ENCODE assay signal across 21 cellular contexts in genomic region chr21:31041295-31042079, GRCh38. TPM values are rescaled to one million over a fixed set of nuclear protein-coding genes. Genes with fewer than 3 reads are reported as not detected.
DNase-seq lines count a peak whose midpoint lies in the region; ATAC-seq, FAIRE-seq and TF ChIP-seq lines count a peak whose summit lies in the region.
"Had no signal": no experiment of that assay in that cellular context is flagged by ENCODE, and none has a peak within 500 bp of the region (broad histone marks: within the 10 kb centered on the region; RNA-seq: fewer than 3 reads in every experiment).

No MANE protein-coding gene starts in this region.

- no peak for DNase-seq in H1 (ENCODE audit: low read depth in 1 of 2, low spot score in 2 of 2)
- no peak for DNase-seq in naive thymus-derived CD4-positive, alpha-beta T cell
- DNase-seq in GM13977 (ENCODE audit: low spot score): no peak
- no peak for DNase-seq in anterior cingulate cortex (lab: John Stamatoyannopoulos, UW)
- DNase-seq in progenitor cell of endocrine pancreas (ENCODE audit: low spot score, unreplicated experiment): no peak
- DNase-seq: activated naive CD8-positive, alpha-beta T cell treated with anti-CD3 and anti-CD28 coated beads, Interleukin-2, amount 10 ng/mL, durations not matched to agents 7 days and 5 days; central memory CD4-positive, alpha-beta T cell; DND-41; foreskin fibroblast; GM23248; midbrain; NCI-H1092 treated with DMSO at 0.1 percent for 48 hours; NCI-H446 treated with DMSO at 0.1 percent for 48 hours; occipital lobe had no signal

- no peak overlapping the region for H3K4me3 Mint-ChIP-seq in naive thymus-derived CD4-positive, alpha-beta T cell
- no peak overlapping the region for H3K4me3 Mint-ChIP-seq in progenitor cell of endocrine pancreas (ENCODE audit: low read depth)
- H3K4me3 Mint-ChIP-seq: activated naive CD8-positive, alpha-beta T cell treated with anti-CD3 and anti-CD28 coated beads, Interleukin-2, amount 10 ng/mL, durations not matched to agents 7 days and 5 days; T-helper 1 cell treated with Interleukin-12 subunit alpha and Interleukin-12 subunit beta and Interleukin-4 antibody, amounts not matched to agents 30 μg/mL and 1 μg/mL, for 36 hours had no signal

- no peaks in the 10 kb centered on the region for H3K4me1 Mint-ChIP-seq in naive thymus-derived CD4-positive, alpha-beta T cell
- no peaks in the 10 kb centered on the region for H3K4me1 Mint-ChIP-seq in progenitor cell of endocrine pancreas (ENCODE audit: low read depth)
- H3K4me1 Mint-ChIP-seq: activated naive CD8-positive, alpha-beta T cell treated with anti-CD3 and anti-CD28 coated beads, Interleukin-2, amount 10 ng/mL, durations not matched to agents 7 days and 5 days had no signal

- H3K56ac ChIP-seq in H1 (replicated peaks; ENCODE audit: insufficient read length, low read depth, low read length): no peak overlapping the region

- WGBS in H1 (ENCODE audit: extremely low coverage in 1 of 2, insufficient coverage in 1 of 2, insufficient read length in 1 of 2, insufficient replicate concordance in 2 of 2, low coverage in 1 of 2, low lambda C conversion rate in 2 of 2, missing lambda C conversion rate in 1 of 2), 2 experiments: 83% methylated on average over 11 of the region's 11 CpGs; no CpG with 5 or more reads in 1 of the 2 experiments

- CTCF ChIA-PET in H1 (lab: Charles Lee; ENCODE audit: partially characterized antibody): interaction anchor here (0.6 to 1.9 kb wide), 6 partner anchors 9 to 210 kb away, joined by 3 to 7 read pairs (median 3); no protein-coding TSS in a partner anchor
- CTCF ChIA-PET in naive thymus-derived CD4-positive, alpha-beta T cell (lab: Charles Lee): interaction anchor here (0.6 kb wide), 1 partner anchor 40 kb away, joined by 3 read pairs; no protein-coding TSS in a partner anchor

- TF ChIP-seq CTCF in H1 (IDR thresholded peaks at IDR 0.05; ENCODE audit: control extremely low read depth in 1 of 3, insufficient read depth in 1 of 3, low read depth in 1 of 3, low read length in 3 of 3): peak in 1 of 3 experiments; percentile 15; a peak in 1 of 4 replicates
- TF ChIP-seq CTCF in GM13977 (IDR thresholded peaks at IDR 0.05; ENCODE audit: extremely low read depth, insufficient read depth, missing control alignments): no peak
- no peak for TF ChIP-seq CTCF in progenitor cell of endocrine pancreas (IDR thresholded peaks at IDR 0.05; ENCODE audit: unreplicated experiment)

- no peaks in the 10 kb centered on the region for H3K9me3 ChIP-seq in H1 (ENCODE audit: insufficient read depth in 2 of 2, low read depth in 1 of 2, low read length in 1 of 2)
- no peaks in the 10 kb centered on the region for H3K9me3 ChIP-seq in naive thymus-derived CD4-positive, alpha-beta T cell (ENCODE audit: control insufficient read depth in 2 of 3, low read length in 3 of 3)

- POLR2A ChIA-PET in H1 (lab: Charles Lee; ENCODE audit: partially characterized antibody): no interaction called here
- POLR2A ChIA-PET in naive thymus-derived CD4-positive, alpha-beta T cell (lab: Charles Lee): no interaction called here

- TF ChIP-seq POLR2A in H1 (IDR thresholded peaks at IDR 0.05; ENCODE audit: control extremely low read depth in 1 of 2, low read depth in 2 of 2, low read length in 2 of 2): no peak

- H2BK120ac ChIP-seq in H1 (replicated peaks; ENCODE audit: low read depth, low read length): no peak overlapping the region

- no peaks in the 10 kb centered on the region for H3K36me3 ChIP-seq in H1 (ENCODE audit: control insufficient read depth in 2 of 4, insufficient read depth in 4 of 4, low read length in 3 of 4)
- H3K36me3 ChIP-seq in naive thymus-derived CD4-positive, alpha-beta T cell (ENCODE audit: control insufficient read depth in 2 of 3, insufficient read depth in 3 of 3, low read length in 3 of 3): no peaks in the 10 kb centered on the region

- no peak overlapping the region for H4K5ac ChIP-seq in H1 (ENCODE audit: insufficient read length, low read depth, low read length)

- H3K23ac ChIP-seq in H1 (ENCODE audit: insufficient read length): no peak overlapping the region

- H3K18ac ChIP-seq in H1 (ENCODE audit: extremely low read depth, low read length): no peak overlapping the region

- no peak for FAIRE-seq in H1 (lab: Jason Lieb, UNC)

- no peak overlapping the region for H2BK12ac ChIP-seq in H1 (ENCODE audit: low read depth, low read length)

- H2BK5ac ChIP-seq in H1 (ENCODE audit: low read depth, low read length): no peak overlapping the region

- no peak overlapping the region for H2BK15ac ChIP-seq in H1 (ENCODE audit: low read length)

- intact Hi-C loops in naive thymus-derived CD4-positive, alpha-beta T cell (cut with micrococcal nuclease): no loop called here

- no peaks in the 10 kb centered on the region for H4K20me1 ChIP-seq in H1 (replicated peaks in 1 of 2; ENCODE audit: control insufficient read depth in 1 of 2, insufficient read depth in 2 of 2, low read length in 2 of 2)

- no peak overlapping the region for H3K27ac ChIP-seq in H1 (ENCODE audit: low read depth, low read length)
- H3K27ac ChIP-seq in naive thymus-derived CD4-positive, alpha-beta T cell (ENCODE audit: low read depth, low read length): no peak overlapping the region
- H3K27ac ChIP-seq: GM23248 had no signal

- H4K91ac ChIP-seq in H1 (replicated peaks; ENCODE audit: insufficient read length, low read length): no peak overlapping the region

- no peak overlapping the region for H2BK20ac ChIP-seq in H1 (ENCODE audit: low read length)

- in situ Hi-C loops in GM13977 (cut with MboI; ENCODE audit: low pct_unique_long_range_greater_than_20kb, low sequenced_read_pairs, unreplicated experiment): no loop called here

- peak overlapping the region in 1 of 9 donors; percentile 11 for H3K27ac Mint-ChIP-seq in naive thymus-derived CD4-positive, alpha-beta T cell
- no peak overlapping the region for H3K27ac Mint-ChIP-seq in progenitor cell of endocrine pancreas
- H3K27ac Mint-ChIP-seq: activated naive CD8-positive, alpha-beta T cell treated with anti-CD3 and anti-CD28 coated beads, Interleukin-2, amount 10 ng/mL, durations not matched to agents 7 days and 5 days; T-helper 1 cell treated with Interleukin-12 subunit alpha and Interleukin-12 subunit beta and Interleukin-4 antibody, amounts not matched to agents 30 μg/mL and 1 μg/mL, for 36 hours had no signal

- no peak overlapping the region for H3K4me2 ChIP-seq in H1 (ENCODE audit: insufficient read depth in 1 of 2, low read depth in 2 of 2, low read length in 2 of 2)
- H3K4me2 ChIP-seq: smooth muscle cell had no signal

- ATAC-seq in GM18511 (IDR thresholded peaks at IDR 0.05; ENCODE audit: unreplicated experiment): peak; percentile 52
- ATAC-seq in GM21360 (IDR thresholded peaks at IDR 0.05; ENCODE audit: unreplicated experiment): peak; percentile 42
- peak; percentile 77 for ATAC-seq in HG02938 (IDR thresholded peaks at IDR 0.05; ENCODE audit: unreplicated experiment)
- no peak for ATAC-seq in naive thymus-derived CD4-positive, alpha-beta T cell

- no peak overlapping the region for H3K14ac ChIP-seq in H1 (ENCODE audit: insufficient read length)

- 0 out of 2 replicates have a peak, but pooled peaks cover 1% of the 10 kb centered on the region for H3K23me2 ChIP-seq in H1 (ENCODE audit: low read depth, low read length)

- TF ChIP-seq EP300 in H1 (IDR thresholded peaks at IDR 0.05; ENCODE audit: borderline replicate concordance in 1 of 2, low read depth in 2 of 2, low read length in 2 of 2): no peak

- H3K36me3 Mint-ChIP-seq in naive thymus-derived CD4-positive, alpha-beta T cell: no peaks in the 10 kb centered on the region
- no peaks in the 10 kb centered on the region for H3K36me3 Mint-ChIP-seq in progenitor cell of endocrine pancreas (ENCODE audit: insufficient read depth)
- H3K36me3 Mint-ChIP-seq: activated naive CD8-positive, alpha-beta T cell treated with anti-CD3 and anti-CD28 coated beads, Interleukin-2, amount 10 ng/mL, durations not matched to agents 7 days and 5 days had no signal

- H4K8ac ChIP-seq in H1 (ENCODE audit: extremely low read depth, insufficient read depth, low read length): no peak overlapping the region

- TF ChIP-seq RAD21 in H1 (IDR thresholded peaks at IDR 0.05 in 1 of 2, conservative IDR thresholded peaks at IDR 0.05 in 1 of 2; ENCODE audit: low read depth in 2 of 2, low read length in 2 of 2): no peak

- no peak overlapping the region for H3K4ac ChIP-seq in H1 (replicated peaks; ENCODE audit: insufficient read length, low read depth, low read length)

- H3K4me1 ChIP-seq in H1 (replicated peaks in 1 of 4; ENCODE audit: control insufficient read depth in 3 of 4, insufficient read depth in 4 of 4, low read length in 3 of 4): no peaks in the 10 kb centered on the region
- H3K4me1 ChIP-seq in naive thymus-derived CD4-positive, alpha-beta T cell (ENCODE audit: control insufficient read depth in 2 of 2, insufficient read depth in 2 of 2, low read length in 2 of 2): no peaks in the 10 kb centered on the region

- H3K9me3 Mint-ChIP-seq in naive thymus-derived CD4-positive, alpha-beta T cell: peaks cover 0 to 2% (median 0%) of the 10 kb centered on the region in 11 donors
- no peaks in the 10 kb centered on the region for H3K9me3 Mint-ChIP-seq in progenitor cell of endocrine pancreas (ENCODE audit: low read depth)
- H3K9me3 Mint-ChIP-seq: activated naive CD8-positive, alpha-beta T cell treated with anti-CD3 and anti-CD28 coated beads, Interleukin-2, amount 10 ng/mL, durations not matched to agents 7 days and 5 days; T-helper 1 cell treated with Interleukin-12 subunit alpha and Interleukin-12 subunit beta and Interleukin-4 antibody, amounts not matched to agents 30 μg/mL and 1 μg/mL, for 36 hours had no signal

- H2AK5ac ChIP-seq in H1 (ENCODE audit: low read depth, low read length): no peak overlapping the region

- H3K9ac ChIP-seq in H1 (replicated peaks in 1 of 4; ENCODE audit: extremely low read depth in 1 of 4, low read depth in 3 of 4, low read length in 3 of 4): no peak overlapping the region
- H3K9ac ChIP-seq: GM23248 had no signal

- no peaks in the 10 kb centered on the region for H3K27me3 ChIP-seq in H1 (replicated peaks in 1 of 4; ENCODE audit: control insufficient read depth in 3 of 4, extremely low read depth in 1 of 4, insufficient read depth in 3 of 4, low read length in 3 of 4)
- no peaks in the 10 kb centered on the region for H3K27me3 ChIP-seq in naive thymus-derived CD4-positive, alpha-beta T cell (ENCODE audit: control insufficient read depth in 2 of 2, insufficient read depth in 2 of 2, low read length in 2 of 2)

- no peaks in the 10 kb centered on the region for H3K79me1 ChIP-seq in H1 (ENCODE audit: low read depth, low read length)

- H3K79me2 ChIP-seq in H1 (ENCODE audit: control insufficient read depth in 1 of 2, insufficient read depth in 2 of 2, low read length in 2 of 2): no peaks in the 10 kb centered on the region

- H2AFZ ChIP-seq in H1 (ENCODE audit: low read length): peak overlapping the region; percentile 54; the same call in 1 of the 2 replicates
- H2AFZ ChIP-seq: GM23248 had no signal

- no peak overlapping the region for H3K4me3 ChIP-seq in H1 (ENCODE audit: extremely low read depth in 1 of 4, insufficient read depth in 2 of 4, low read depth in 3 of 4, low read length in 4 of 4)
- H3K4me3 ChIP-seq in naive thymus-derived CD4-positive, alpha-beta T cell (ENCODE audit: low read length): no peak overlapping the region
- H3K4me3 ChIP-seq: GM23248, smooth muscle cell had no signal

- H3K27me3 Mint-ChIP-seq in naive thymus-derived CD4-positive, alpha-beta T cell: peaks cover 8 to 18% (median 13%) of the 10 kb centered on the region in 5 donors
- H3K27me3 Mint-ChIP-seq in progenitor cell of endocrine pancreas: peaks cover 5% of the 10 kb centered on the region

RNA-seq across cellular contexts. Expression of gene KRTAP19-8, which starts 3.2 kb away (rescaled TPM):
- not detected in 2 replicates for total RNA-seq in H1 (2021; fragmentation: NEBNext Ultra II Directional; extraction: Animal tissue kit (Norgen Biotek cat#: 25700))
- polyA plus RNA-seq in H1 (2011; rRNA removed): not detected in 2 replicates
- polyA plus RNA-seq in H1 (2011; cell fraction: cytosol; rRNA removed): not detected
- polyA plus RNA-seq in H1 (2011; cell fraction: nucleus; rRNA removed): not detected
- not detected in 4 replicates for polyA plus RNA-seq in H1 (2012, experiment 1 of 2)
- not detected for polyA plus RNA-seq in H1 (2012, experiment 2 of 2)
- polyA plus RNA-seq in H1 (2013, experiment 1 of 2): not detected
- polyA plus RNA-seq in H1 (2013, experiment 2 of 2): not detected
- not detected in 2 replicates for polyA minus RNA-seq in H1 (2011; rRNA and poly(A)+ RNA removed)
- not detected for polyA minus RNA-seq in H1 (2011; cell fraction: cytosol; rRNA and poly(A)+ RNA removed)
- polyA minus RNA-seq in H1 (2011; cell fraction: nucleus; rRNA and poly(A)+ RNA removed): not detected
- not detected for total RNA-seq in naive thymus-derived CD4-positive, alpha-beta T cell
- not detected for polyA plus RNA-seq in naive thymus-derived CD4-positive, alpha-beta T cell
- not detected in 2 replicates for total RNA-seq in progenitor cell of endocrine pancreas
- total RNA-seq: activated naive CD8-positive, alpha-beta T cell treated with anti-CD3 and anti-CD28 coated beads, Interleukin-2, amount 10 ng/mL, durations not matched to agents 7 days and 5 days; GM23248; occipital lobe; RPMI7951; smooth muscle cell had no signal
- polyA plus RNA-seq: BJ, GM23248, smooth muscle cell had no signal
